ENCODE assay signal across 38 cellular contexts in the genomic region with DNA sequence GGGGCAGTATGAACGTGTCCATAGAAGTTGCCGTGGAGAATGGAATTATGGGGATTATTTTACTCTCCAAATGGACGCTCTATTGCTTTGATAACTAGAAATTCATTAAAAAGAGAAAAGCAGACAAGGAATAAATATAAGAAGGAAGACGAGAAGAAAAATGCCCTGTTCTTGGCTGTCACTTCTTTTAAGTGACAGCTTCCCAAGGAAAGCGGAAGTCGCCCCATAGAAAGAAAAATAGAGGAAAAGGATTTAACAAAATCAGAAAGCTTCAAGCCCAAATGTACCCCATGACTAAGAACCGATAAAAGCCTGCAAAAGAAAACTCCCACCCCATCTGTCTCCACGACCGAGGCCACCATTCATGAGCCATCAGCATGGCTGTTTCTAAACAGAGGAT.
"Had no signal": no experiment of that assay in that cellular context is flagged by ENCODE, and none has a peak within 500 bp of the region (broad histone marks: within the 10 kb centered on the region; RNA-seq: fewer than 3 reads in every experiment).

No MANE protein-coding gene starts in this region.

- H3K4me3 ChIP-seq: adrenal gland, ascending aorta, body of pancreas, breast epithelium, cardiac muscle cell had no signal

- H3K4me3 Mint-ChIP-seq: activated naive CD4-positive, alpha-beta T cell treated with anti-CD3 and anti-CD28 coated beads for 36 hours; activated naive CD4-positive, alpha-beta T cell treated with anti-CD3 and anti-CD28 coated beads, Interleukin-2, amount 10 ng/mL, durations not matched to agents 7 days and 5 days; activated naive CD8-positive, alpha-beta T cell; activated naive CD8-positive, alpha-beta T cell treated with anti-CD3 and anti-CD28 coated beads for 36 hours; activated naive CD8-positive, alpha-beta T cell treated with anti-CD3 and anti-CD28 coated beads, Interleukin-2, amount 10 ng/mL, durations not matched to agents 7 days and 5 days; activated naive CD8-positive, alpha-beta T cell treated with anti-CD3 and anti-CD28 coated beads, Interleukin-2, amount 50 U/mL, for 24 hours; activated T-cell treated with anti-CD3 and anti-CD28 coated beads, Interleukin-2, amount 50 U/mL, for 24 hours; activated T-cell treated with anti-CD3 and anti-CD28 coated beads, Interleukin-2, amount 50 U/mL, for 4 hours; activated T-cell treated with anti-CD3 and anti-CD28 coated beads, Interleukin-2, amount 50 U/mL, for 72 hours; activated T-helper 1 cell treated with anti-CD3 and anti-CD28 coated beads, Interleukin-12 subunit alpha, Interleukin-12 subunit beta, Interleukin-2, Interleukin-4 antibody, amounts not matched to agents 30 ng/mL and 10 ng/mL and 1 ng/mL, durations not matched to agents 14 hours and 24 hours and 36 hours; activated T-helper 17 cell treated with anti-CD3 and anti-CD28 coated beads, Interleukin-2, amount 50 U/mL, for 72 hours; brain; central memory CD8-positive, alpha-beta T cell had no signal

- DNase-seq: activated effector memory CD4-positive, alpha-beta T cell treated with anti-CD3 and anti-CD28 coated beads, Interleukin-2, amount 50 U/mL, for 16 hours; activated effector memory CD4-positive, alpha-beta T cell treated with Interleukin-2 at 50 U/mL for 16 hours; activated gamma-delta T cell; activated gamma-delta T cell treated with Interleukin-2 at 50 U/mL for 16 hours; activated naive CD4-positive, alpha-beta T cell; activated naive CD4-positive, alpha-beta T cell treated with anti-CD3 and anti-CD28 coated beads for 36 hours; activated naive CD4-positive, alpha-beta T cell treated with anti-CD3 and anti-CD28 coated beads, Interleukin-2, amount 10 ng/mL, durations not matched to agents 7 days and 5 days; activated naive CD4-positive, alpha-beta T cell treated with anti-CD3 and anti-CD28 coated beads, Interleukin-2, amount 50 U/mL, for 16 hours; activated naive CD4-positive, alpha-beta T cell treated with Interleukin-2 at 50 U/mL for 16 hours; activated naive CD8-positive, alpha-beta T cell treated with anti-CD3 and anti-CD28 coated beads for 36 hours; activated naive CD8-positive, alpha-beta T cell treated with anti-CD3 and anti-CD28 coated beads, Interleukin-2, amount 10 ng/mL, durations not matched to agents 7 days and 5 days; activated naive CD8-positive, alpha-beta T cell treated with anti-CD3 and anti-CD28 coated beads, Interleukin-2, amount 50 U/mL, for 24 hours; activated T-cell treated with anti-CD3 and anti-CD28 coated beads, Interleukin-2, amount 50 U/mL, for 1 hour; activated T-cell treated with anti-CD3 and anti-CD28 coated beads, Interleukin-2, amount 50 U/mL, for 24 hours; activated T-cell treated with anti-CD3 and anti-CD28 coated beads, Interleukin-2, amount 50 U/mL, for 4 hours; activated T-cell treated with anti-CD3 and anti-CD28 coated beads, Interleukin-2, amount 50 U/mL, for 48 hours; activated T-cell treated with anti-CD3 and anti-CD28 coated beads, Interleukin-2, amount 50 U/mL, for 72 hours; adrenal gland; amniotic stem cell; amygdala; anterior cingulate cortex; aorta; body of pancreas; brain microvascular endothelial cell; caudate nucleus; central memory CD4-positive, alpha-beta T cell; cerebellar nuclear complex had no signal

- H3K27ac Mint-ChIP-seq: activated naive CD4-positive, alpha-beta T cell treated with anti-CD3 and anti-CD28 coated beads for 36 hours; activated naive CD4-positive, alpha-beta T cell treated with anti-CD3 and anti-CD28 coated beads, Interleukin-2, amount 10 ng/mL, durations not matched to agents 7 days and 5 days; activated naive CD8-positive, alpha-beta T cell; activated naive CD8-positive, alpha-beta T cell treated with anti-CD3 and anti-CD28 coated beads for 36 hours; activated naive CD8-positive, alpha-beta T cell treated with anti-CD3 and anti-CD28 coated beads, Interleukin-2, amount 10 ng/mL, durations not matched to agents 7 days and 5 days; activated naive CD8-positive, alpha-beta T cell treated with anti-CD3 and anti-CD28 coated beads, Interleukin-2, amount 50 U/mL, for 24 hours; activated T-cell treated with anti-CD3 and anti-CD28 coated beads, Interleukin-2, amount 50 U/mL, for 24 hours; activated T-cell treated with anti-CD3 and anti-CD28 coated beads, Interleukin-2, amount 50 U/mL, for 72 hours; activated T-helper 1 cell treated with anti-CD3 and anti-CD28 coated beads, Interleukin-12 subunit alpha, Interleukin-12 subunit beta, Interleukin-2, Interleukin-4 antibody, amounts not matched to agents 30 ng/mL and 10 ng/mL and 1 ng/mL, durations not matched to agents 14 hours and 24 hours and 36 hours; activated T-helper 17 cell treated with anti-CD3 and anti-CD28 coated beads, Interleukin-2, amount 50 U/mL, for 72 hours; activated T-helper 2 cell treated with anti-CD3 and anti-CD28 coated beads, Interferon-gamma antibody, Interleukin-2, Interleukin-4, amounts not matched to agents 10 μg/mL and 5 μg/mL and 100 μg/mL, durations not matched to agents 14 hours and 24 hours and 36 hours; brain had no signal

- H3K9me3 ChIP-seq: adrenal gland, ascending aorta, body of pancreas, breast epithelium had no signal

- FAIRE-seq: astrocyte, bronchial epithelial cell had no signal

- H3K27ac ChIP-seq: adrenal gland, ascending aorta, body of pancreas, brain microvascular endothelial cell, breast epithelium, cardiac muscle cell had no signal

- H3K36me3 ChIP-seq: adrenal gland, ascending aorta, brain microvascular endothelial cell, breast epithelium, cardiac muscle cell had no signal

- ATAC-seq: activated naive CD8-positive, alpha-beta T cell treated with anti-CD3 and anti-CD28 coated beads, Interleukin-2, amount 50 U/mL, for 24 hours; activated T-cell treated with anti-CD3 and anti-CD28 coated beads, Interleukin-2, amount 50 U/mL, for 4 hours; activated T-cell treated with anti-CD3 and anti-CD28 coated beads, Interleukin-2, amount 50 U/mL, for 72 hours; activated T-helper 17 cell treated with anti-CD3 and anti-CD28 coated beads, Interleukin-2, amount 50 U/mL, for 72 hours; body of pancreas had no signal

- H3K4me1 ChIP-seq: adrenal gland, ascending aorta, body of pancreas, breast epithelium had no signal

- H3K4me1 Mint-ChIP-seq: activated naive CD4-positive, alpha-beta T cell treated with anti-CD3 and anti-CD28 coated beads, Interleukin-2, amount 10 ng/mL, durations not matched to agents 7 days and 5 days; activated naive CD8-positive, alpha-beta T cell treated with anti-CD3 and anti-CD28 coated beads for 36 hours; activated naive CD8-positive, alpha-beta T cell treated with anti-CD3 and anti-CD28 coated beads, Interleukin-2, amount 10 ng/mL, durations not matched to agents 7 days and 5 days; activated naive CD8-positive, alpha-beta T cell treated with anti-CD3 and anti-CD28 coated beads, Interleukin-2, amount 50 U/mL, for 24 hours; activated T-helper 17 cell treated with anti-CD3 and anti-CD28 coated beads, Interleukin-2, amount 50 U/mL, for 72 hours; central memory CD8-positive, alpha-beta T cell had no signal

- H3K9me3 Mint-ChIP-seq: activated naive CD4-positive, alpha-beta T cell treated with anti-CD3 and anti-CD28 coated beads for 36 hours; activated naive CD4-positive, alpha-beta T cell treated with anti-CD3 and anti-CD28 coated beads, Interleukin-2, amount 10 ng/mL, durations not matched to agents 7 days and 5 days; activated naive CD8-positive, alpha-beta T cell treated with anti-CD3 and anti-CD28 coated beads for 36 hours; activated naive CD8-positive, alpha-beta T cell treated with anti-CD3 and anti-CD28 coated beads, Interleukin-2, amount 10 ng/mL, durations not matched to agents 7 days and 5 days; activated naive CD8-positive, alpha-beta T cell treated with anti-CD3 and anti-CD28 coated beads, Interleukin-2, amount 50 U/mL, for 24 hours; activated T-cell treated with anti-CD3 and anti-CD28 coated beads, Interleukin-2, amount 50 U/mL, for 24 hours; activated T-cell treated with anti-CD3 and anti-CD28 coated beads, Interleukin-2, amount 50 U/mL, for 4 hours; activated T-cell treated with anti-CD3 and anti-CD28 coated beads, Interleukin-2, amount 50 U/mL, for 72 hours; activated T-helper 1 cell treated with anti-CD3 and anti-CD28 coated beads, Interleukin-12 subunit alpha, Interleukin-12 subunit beta, Interleukin-2, Interleukin-4 antibody, amounts not matched to agents 30 ng/mL and 10 ng/mL and 1 ng/mL, durations not matched to agents 14 hours and 24 hours and 36 hours; activated T-helper 17 cell treated with anti-CD3 and anti-CD28 coated beads, Interleukin-2, amount 50 U/mL, for 72 hours; activated T-helper 2 cell treated with anti-CD3 and anti-CD28 coated beads, Interferon-gamma antibody, Interleukin-2, Interleukin-4, amounts not matched to agents 10 μg/mL and 5 μg/mL and 100 μg/mL, durations not matched to agents 14 hours and 24 hours and 36 hours; central memory CD8-positive, alpha-beta T cell had no signal

- H3K36me3 Mint-ChIP-seq: activated naive CD4-positive, alpha-beta T cell treated with anti-CD3 and anti-CD28 coated beads, Interleukin-2, amount 10 ng/mL, durations not matched to agents 7 days and 5 days; activated naive CD8-positive, alpha-beta T cell; activated naive CD8-positive, alpha-beta T cell treated with anti-CD3 and anti-CD28 coated beads for 36 hours; activated naive CD8-positive, alpha-beta T cell treated with anti-CD3 and anti-CD28 coated beads, Interleukin-2, amount 10 ng/mL, durations not matched to agents 7 days and 5 days; brain had no signal

- H3K27me3 ChIP-seq: ascending aorta, body of pancreas, brain microvascular endothelial cell, cardiac muscle cell had no signal
